21 cellular contexts compared by ENCODE assay signal in the genomic region with DNA sequence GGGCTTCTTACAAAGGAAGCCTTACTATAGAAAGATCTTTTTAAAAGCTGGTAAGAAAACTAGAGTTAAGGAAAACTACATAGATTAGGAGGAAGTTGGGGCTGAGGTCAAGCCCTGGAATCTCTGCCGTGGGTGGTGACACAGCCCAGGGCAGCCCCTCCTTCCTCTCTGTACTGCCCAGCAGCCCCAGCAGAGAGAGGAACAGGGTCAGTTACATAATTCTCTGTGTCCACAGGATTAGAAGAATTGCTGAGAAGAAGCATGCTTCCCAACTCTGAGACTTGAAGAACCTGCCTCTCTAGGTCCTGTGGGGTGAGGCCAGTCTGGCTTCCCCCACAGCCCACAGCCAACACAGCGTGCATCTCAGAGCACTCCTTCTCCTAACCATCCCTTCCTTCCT. TPM values are rescaled to one million over a fixed set of nuclear protein-coding genes. Genes with fewer than 3 reads are reported as not detected.
DNase-seq lines count a peak whose midpoint lies in the region; ATAC-seq, FAIRE-seq and TF ChIP-seq lines count a peak whose summit lies in the region.
"Had no signal": no experiment of that assay in that cellular context is flagged by ENCODE, and none has a peak within 500 bp of the region (broad histone marks: within the 10 kb centered on the region; RNA-seq: fewer than 3 reads in every experiment).

No MANE protein-coding gene starts in this region.

- H3K4me1 Mint-ChIP-seq in CD14-positive monocyte: peaks cover 33% of the 10 kb centered on the region
- H3K4me1 Mint-ChIP-seq: activated CD8-positive, alpha-beta memory T cell treated with anti-CD3 and anti-CD28 coated beads, Interleukin-2, amount 10 ng/mL, durations not matched to agents 7 days and 5 days had no signal

- intact Hi-C loops in CD14-positive monocyte (cut with micrococcal nuclease): no loop called here
- intact Hi-C loops in PC-9 (cut with micrococcal nuclease; ENCODE audit: unreplicated experiment): no loop called here
- intact Hi-C loops in right cardiac atrium (cut with DNase I): no loop called here

- H3K4me3 Mint-ChIP-seq in CD14-positive monocyte: peak overlapping the region in 1 of 2 donors; percentile 77
- H3K4me3 Mint-ChIP-seq: activated CD8-positive, alpha-beta memory T cell treated with anti-CD3 and anti-CD28 coated beads, Interleukin-2, amount 10 ng/mL, durations not matched to agents 7 days and 5 days had no signal

- H3K4me3 ChIP-seq in PC-9: no peak overlapping the region
- H3K4me3 ChIP-seq in right cardiac atrium (ENCODE audit: low read length): no peak overlapping the region
- H3K4me3 ChIP-seq: colonic mucosa, K562, ovary, stomach had no signal

- no peaks in the 10 kb centered on the region for H3K36me3 ChIP-seq in PC-9 (ENCODE audit: low read depth)
- H3K36me3 ChIP-seq: colonic mucosa, ovary, stomach had no signal

- H3K4me1 ChIP-seq in PC-9 (replicated peaks; ENCODE audit: insufficient read depth) (peaks cover 11% of the 10 kb centered on the region), right cardiac atrium (ENCODE audit: control insufficient read depth, insufficient read depth, low read length) (no peaks in the 10 kb centered on the region)
- H3K4me1 ChIP-seq: Caco-2, colonic mucosa had no signal

- TF ChIP-seq CTCF in CD14-positive monocyte (IDR thresholded peaks at IDR 0.05) (no peak), PC-9 (conservative IDR thresholded peaks at IDR 0.05) (no peak)

- no TSS peak for BruUV-seq in PC-9 (replicated peaks; lab: Mats Ljungman, UMichigan)

- H3K9me2 ChIP-seq in PC-9 (ENCODE audit: insufficient read depth): no peaks in the 10 kb centered on the region

- H3K36me3 Mint-ChIP-seq in CD14-positive monocyte: no peaks in the 10 kb centered on the region
- H3K36me3 Mint-ChIP-seq: activated CD8-positive, alpha-beta memory T cell treated with anti-CD3 and anti-CD28 coated beads, Interleukin-2, amount 10 ng/mL, durations not matched to agents 7 days and 5 days had no signal

- peak overlapping the region; percentile 81 to 95 (median 94) for H3K27ac Mint-ChIP-seq in CD14-positive monocyte
- H3K27ac Mint-ChIP-seq: activated CD8-positive, alpha-beta memory T cell treated with anti-CD3 and anti-CD28 coated beads, Interleukin-2, amount 10 ng/mL, durations not matched to agents 7 days and 5 days had no signal

- H3K9me3 ChIP-seq in PC-9 (ENCODE audit: insufficient read depth, low read depth) (no peaks in the 10 kb centered on the region; the same call in 1 of the 2 replicates), right cardiac atrium (ENCODE audit: control insufficient read depth, low read length) (no peaks in the 10 kb centered on the region)
- H3K9me3 ChIP-seq: colonic mucosa, ovary had no signal

- H3K27ac ChIP-seq in PC-9 (peak overlapping the region; percentile 68), right cardiac atrium (ENCODE audit: low read length) (no peak overlapping the region)
- H3K27ac ChIP-seq: colonic mucosa, ovary had no signal

- 34% methylated on average over 2 of the region's 2 CpGs for WGBS in right cardiac atrium

- peaks cover 17 to 21% (median 20%) of the 10 kb centered on the region in 3 donors for H3K27me3 Mint-ChIP-seq in CD14-positive monocyte (ENCODE audit: low read depth in 3 of 3)

- DNase-seq in CD14-positive monocyte (ENCODE audit: low spot score): peak; percentile 81
- peak in 1 of 2 experiments; percentile 73 for DNase-seq in PC-9
- peak in 2 of 3 donors; percentile 72 to 77 for DNase-seq in right cardiac atrium
- peak; percentile 23 for DNase-seq in renal cortical epithelial cell (ENCODE audit: low read depth)
- DNase-seq in foreskin melanocyte: no peak
- no peak for DNase-seq in frontal cortex (ENCODE audit: low spot score in 2 of 2)
- DNase-seq in activated T-cell treated with anti-CD3 and anti-CD28 coated beads for 4 hours: no peak
- no peak for DNase-seq in LoVo (ENCODE audit: low spot score)
- DNase-seq: activated CD4-positive, CD25-positive, alpha-beta regulatory T cell treated with anti-CD3 and anti-CD28 coated beads, Interleukin-2, amount 50 U/mL, for 72 hours; activated CD8-positive, alpha-beta memory T cell treated with anti-CD3 and anti-CD28 coated beads, Interleukin-2, amount 10 ng/mL, durations not matched to agents 7 days and 5 days; activated gamma-delta T cell treated with Interleukin-2 at 50 U/mL for 16 hours; colonic mucosa; kidney; NCI-H1105; NCI-H2171 treated with DMSO at 0.1 percent for 48 hours; ovary; SHP77 treated with DMSO at 0.1 percent for 48 hours; stomach had no signal

- H3F3A ChIP-seq in PC-9 (ENCODE audit: insufficient read depth, low read depth): peaks cover 9% of the 10 kb centered on the region; the same call in 1 of the 2 replicates

- ATAC-seq in right cardiac atrium: peak; percentile 64 to 66
- ATAC-seq: activated CD8-positive, alpha-beta memory T cell treated with anti-CD3 and anti-CD28 coated beads, Interleukin-2, amount 10 ng/mL, durations not matched to agents 7 days and 5 days; K562 had no signal

- FAIRE-seq in frontal cortex (lab: Jason Lieb, UNC): no peak
- FAIRE-seq: endothelial cell of umbilical vein, K562, kidney had no signal

- no peaks in the 10 kb centered on the region for H3K79me2 ChIP-seq in PC-9 (ENCODE audit: low read depth)

- POLR2A ChIA-PET in PC-9 (lab: Charles Lee; ENCODE audit: unreplicated experiment): interaction anchor here (0.6 to 0.7 kb wide), 2 partner anchors 9 to 362 kb away, joined by 3 to 4 read pairs; no protein-coding TSS in a partner anchor

- H2AFZ ChIP-seq in PC-9: no peak overlapping the region

- CTCF ChIA-PET in PC-9 (lab: Charles Lee): interaction anchor here (0.6 kb wide), 1 partner anchor 138 kb away, joined by 15 read pairs; no protein-coding TSS in a partner anchor

- H3K4me2 ChIP-seq in PC-9: peak overlapping the region; percentile 34; the same call in 1 of the 2 replicates

- no peaks in the 10 kb centered on the region for H3K27me3 ChIP-seq in PC-9 (ENCODE audit: insufficient read depth, low read depth)
- H3K27me3 ChIP-seq in right cardiac atrium (ENCODE audit: control insufficient read depth, insufficient read depth): no peaks in the 10 kb centered on the region
- H3K27me3 ChIP-seq: colonic mucosa, ovary had no signal

- no peaks in the 10 kb centered on the region for H4K20me1 ChIP-seq in PC-9 (ENCODE audit: insufficient read depth)

- H3K9me3 Mint-ChIP-seq in CD14-positive monocyte: peaks cover 8 to 20% (median 12%) of the 10 kb centered on the region in 7 donors

RNA-seq across cellular contexts. Expression of a gene that starts 9.2 kb away (rescaled TPM):
- polyA plus RNA-seq in CD14-positive monocyte (not detected), right cardiac atrium (4.2 TPM)
- total RNA-seq in PC-9 (2021) (1.6 and 6.2 TPM in 2 replicates), right cardiac atrium (10 to 100 TPM in 2 of 4 donors, 1 to 10 TPM in 2; 6.2 to 17.4 (median 9.6) TPM), renal cortical epithelial cell (1.2 and 6.1 TPM in 2 replicates), frontal cortex (9.4 TPM)
- total RNA-seq: K562 had no signal
- polyA plus RNA-seq: K562 had no signal

RNA-seq across cellular contexts. Expression of a gene that starts 31.3 kb away (rescaled TPM):
- polyA plus RNA-seq in CD14-positive monocyte: 10 to 100 TPM; 36.9 to 41.9 TPM
- 5.2 and 11.2 TPM in 2 replicates for total RNA-seq in PC-9 (2021)
- 10 to 100 TPM in 3 of 4 donors, 1 to 10 TPM in 1; 6.6 to 17.1 (median 11.1) TPM for total RNA-seq in right cardiac atrium
- 5.4 TPM for polyA plus RNA-seq in right cardiac atrium
- 25.4 and 27.2 TPM in 2 replicates for total RNA-seq in renal cortical epithelial cell
- total RNA-seq in frontal cortex: 1.6 TPM

Comparison
In these comparisons a context has a peak if more than half of its experiments do, and no peak if none do; other contexts are left out.
1. DNase-seq: peak in CD14-positive monocyte (single experiment), right cardiac atrium (2 of 3) and renal cortical epithelial cell (single experiment); none in foreskin melanocyte (single experiment), frontal cortex (0 of 2), activated T-cell treated with anti-CD3 and anti-CD28 coated beads for 4 hours (single experiment) and LoVo (single experiment).